Comparison of ENCODE assay signal across 19 cellular contexts in genomic region chr9:134518004-134518606, GRCh38.
DNase-seq lines count a peak whose midpoint lies in the region; ATAC-seq lines count a peak whose summit lies in the region.
"Had no signal": no experiment of that assay in that cellular context is flagged by ENCODE, and none has a peak within 500 bp of the region (broad histone marks: within the 10 kb centered on the region; RNA-seq: fewer than 3 reads in every experiment).

No MANE protein-coding gene starts in this region.

- DNase-seq in AG20443 (ENCODE audit: low spot score) (peak; percentile 82), RPMI7951 (ENCODE audit: low read depth) (peak; percentile 80), Right ventricle myocardium superior (peak; percentile 73), neuronal stem cell (ENCODE audit: low spot score) (no peak), NCI-H2107 treated with DMSO at 0.1 percent for 48 hours (lab: John Stamatoyannopoulos, UW; ENCODE audit: unreplicated experiment) (no peak), NCI-H226 (no peak), NCI-H128 (lab: John Stamatoyannopoulos, UW; ENCODE audit: unreplicated experiment) (no peak)
- DNase-seq: activated CD4-positive, alpha-beta T cell treated with anti-CD3 and anti-CD28 coated beads for 1 hour; activated effector memory CD4-positive, alpha-beta T cell treated with anti-CD3 and anti-CD28 coated beads, Interleukin-2, amount 50 U/mL, for 16 hours; CD8-positive, alpha-beta memory T cell; erythroblast; NCI-H1048; NCI-H2107; NCI-H774; PC-3; T1000; thyroid gland had no signal

- H2AFZ ChIP-seq in neuronal stem cell (ENCODE audit: low read length) = no peak overlapping the region

- no peak overlapping the region for H3K18ac ChIP-seq in neuronal stem cell (ENCODE audit: low read length)

- no peak overlapping the region for H3K4me3 ChIP-seq in neuronal stem cell (ENCODE audit: low read length in 2 of 2)
- H3K4me3 ChIP-seq: thyroid gland had no signal

- peaks cover 2 to 8% of the 10 kb centered on the region in 2 donors for H3K9me3 ChIP-seq in neuronal stem cell (replicated peaks in 1 of 2; ENCODE audit: control insufficient read depth in 2 of 2, insufficient read depth in 1 of 2, low read depth in 1 of 2, low read length in 2 of 2)
- H3K9me3 ChIP-seq: thyroid gland had no signal

- H3K14ac ChIP-seq in neuronal stem cell (ENCODE audit: low read length) = no peak overlapping the region

- ATAC-seq in Right ventricle myocardium superior (ENCODE audit: poor library complexity) = peak; percentile 60
- ATAC-seq in HG02798 (IDR thresholded peaks at IDR 0.05; ENCODE audit: poor library complexity, unreplicated experiment) = no peak
- ATAC-seq: PC-3 had no signal

- no peaks in the 10 kb centered on the region for H3K36me3 ChIP-seq in neuronal stem cell (replicated peaks in 1 of 2; ENCODE audit: control insufficient read depth in 2 of 2, insufficient read depth in 2 of 2, low read length in 2 of 2)
- H3K36me3 ChIP-seq: thyroid gland had no signal

- H3K23ac ChIP-seq in neuronal stem cell (ENCODE audit: low read depth, low read length, poor library complexity) = no peak overlapping the region

- no peak overlapping the region for H2BK15ac ChIP-seq in neuronal stem cell (ENCODE audit: low read length)

- no peak overlapping the region for H3K9ac ChIP-seq in neuronal stem cell (ENCODE audit: low read depth, low read length, poor library complexity)
- H3K9ac ChIP-seq: KMS-11 had no signal

- H3K27me3 ChIP-seq in neuronal stem cell (ENCODE audit: control insufficient read depth in 3 of 3, insufficient read depth in 3 of 3, low read depth in 1 of 3, low read length in 3 of 3) = peaks cover 0 to 6% (median 0%) of the 10 kb centered on the region in 3 experiments
- H3K27me3 ChIP-seq: thyroid gland had no signal

- H3K4ac ChIP-seq in neuronal stem cell (ENCODE audit: low read length) = no peak overlapping the region

- no peak overlapping the region for H2BK12ac ChIP-seq in neuronal stem cell (ENCODE audit: low read length)

- no peak overlapping the region for H3K27ac ChIP-seq in neuronal stem cell (replicated peaks; ENCODE audit: low read length)
- H3K27ac ChIP-seq: KMS-11, thyroid gland had no signal

- intact Hi-C loops in Right ventricle myocardium superior (cut with DNase I) = no loop called here

- H2BK5ac ChIP-seq in neuronal stem cell (ENCODE audit: low read length) = no peak overlapping the region

- H2BK120ac ChIP-seq in neuronal stem cell (ENCODE audit: low read depth, low read length) = peak overlapping the region; percentile 11

- WGBS in neuronal stem cell (ENCODE audit: extremely low coverage in 2 of 2, insufficient read length in 2 of 2, insufficient replicate concordance in 1 of 2), 2 donors = no CpG with 5 or more reads among the region's 28 CpGs

- H3K79me1 ChIP-seq in neuronal stem cell (ENCODE audit: low read depth, low read length) = no peaks in the 10 kb centered on the region

- H2AK5ac ChIP-seq in neuronal stem cell (ENCODE audit: low read depth, low read length) = peak overlapping the region; percentile 67

- no peak overlapping the region for H3K4me2 ChIP-seq in neuronal stem cell (ENCODE audit: insufficient read depth, low read length, poor library complexity, severe bottlenecking)
- H3K4me2 ChIP-seq: KMS-11 had no signal

- H3K4me1 ChIP-seq in neuronal stem cell (ENCODE audit: control insufficient read depth in 2 of 2, insufficient read depth in 1 of 2, low read depth in 1 of 2, low read length in 2 of 2) = peaks cover 0 to 1% of the 10 kb centered on the region in 2 donors
- H3K4me1 ChIP-seq: thyroid gland had no signal

- H4K8ac ChIP-seq in neuronal stem cell (ENCODE audit: low read depth, low read length) = no peak overlapping the region

- no peak overlapping the region for H4K91ac ChIP-seq in neuronal stem cell (ENCODE audit: low read depth, low read length, poor library complexity)

Comparison
In these comparisons a context has a peak if more than half of its experiments do, and no peak if none do; other contexts are left out.
1. DNase-seq: peak in AG20443 (single experiment), RPMI7951 (single experiment) and Right ventricle myocardium superior (single experiment); none in neuronal stem cell (single experiment), NCI-H2107 treated with DMSO at 0.1 percent for 48 hours (single experiment), NCI-H226 (single experiment) and NCI-H128 (single experiment).